Comparison of ENCODE assay signal across 8 cellular contexts in the genomic region with DNA sequence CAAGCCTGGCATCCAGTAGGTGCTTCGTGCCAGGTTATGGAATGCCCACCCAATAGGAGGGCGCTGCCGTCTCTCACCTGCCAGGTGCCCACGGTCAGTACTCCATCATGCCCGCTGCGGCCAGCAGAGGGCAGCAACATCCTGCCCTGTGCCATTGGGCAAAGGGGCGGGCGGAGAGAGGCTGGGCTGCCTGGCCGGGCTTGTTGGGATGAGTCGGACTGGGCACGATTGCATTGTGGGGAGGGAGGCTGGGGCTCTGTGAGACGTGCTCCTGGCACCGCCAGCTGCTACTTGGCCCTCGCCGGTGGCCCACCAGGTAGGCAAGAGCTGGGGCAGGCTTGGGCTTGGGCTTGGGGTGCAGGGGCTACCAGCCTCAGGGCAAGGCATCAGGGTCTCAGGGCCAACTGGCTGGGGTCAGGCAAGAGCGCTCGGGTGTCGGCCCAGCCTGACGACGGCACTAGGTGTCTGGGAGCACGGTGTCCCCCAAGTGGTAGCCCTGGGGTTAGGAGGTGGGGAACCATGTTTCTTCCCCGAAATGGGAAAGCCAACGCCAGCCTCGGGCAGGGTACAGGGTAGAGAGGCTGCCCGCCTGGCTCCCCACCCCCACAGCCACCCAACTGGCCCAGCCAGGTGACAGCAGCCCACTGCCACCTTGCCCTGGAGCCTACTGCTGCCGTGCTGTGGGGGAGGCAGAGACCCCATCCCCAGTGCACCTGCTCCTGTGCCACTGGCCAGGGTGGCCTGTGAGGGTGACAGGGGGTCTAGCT. TPM values are rescaled to one million over a fixed set of nuclear protein-coding genes. Genes with fewer than 3 reads are reported as not detected.
DNase-seq lines count a peak whose midpoint lies in the region; ATAC-seq and TF ChIP-seq lines count a peak whose summit lies in the region.

Gene PLXNB3 (plus strand): TSS at position 261 of the 767 bp plus-strand sequence. CDS start 1,287 bp downstream, outside the sequence.

- CTCF ChIA-PET in mammary epithelial cell (lab: Charles Lee; ENCODE audit: low non-redundant PET): no interaction called here

- peaks cover 30% of the 10 kb centered on the region for H3K4me1 ChIP-seq in mammary epithelial cell (ENCODE audit: insufficient read depth, low read length)

- no peaks in the 10 kb centered on the region for H3K9me3 ChIP-seq in mammary epithelial cell (replicated peaks; ENCODE audit: insufficient read depth, low read length)

- dilution Hi-C loops in mammary epithelial cell (cut with HindIII; ENCODE audit: low sequenced_read_pairs): no loop called here

- no peaks in the 10 kb centered on the region for H3K27me3 ChIP-seq in mammary epithelial cell (ENCODE audit: insufficient read depth, low read length)

- peak within 1 kb of the TSS; percentile 77 for H2AFZ ChIP-seq in mammary epithelial cell (ENCODE audit: low read depth, low read length)

- ATAC-seq in GM21786 (IDR thresholded peaks at IDR 0.05; ENCODE audit: unreplicated experiment) (peak; percentile 78), HG03439 (IDR thresholded peaks at IDR 0.05; ENCODE audit: unreplicated experiment) (no peak)

- no TSS peak for BruUV-seq in mammary epithelial cell (replicated peaks; lab: Mats Ljungman, UMichigan)

- H3K4me3 ChIP-seq in mammary epithelial cell (replicated peaks in 1 of 3; ENCODE audit: insufficient read depth in 1 of 3, low read depth in 2 of 3, low read length in 3 of 3): peak within 1 kb of the TSS; percentile 25 to 68 (median 66)

- WGBS in mammary epithelial cell (ENCODE audit: low coverage, missing lambda C conversion rate): 29% methylated on average over 4 of the region's 26 CpGs

- no peak within 1 kb of the TSS for H3K27ac ChIP-seq in mammary epithelial cell (ENCODE audit: insufficient read depth, low read depth, low read length)

- H3K4me2 ChIP-seq in mammary epithelial cell (ENCODE audit: insufficient read depth, low read depth, low read length): peak within 1 kb of the TSS; percentile 94

- H3K9ac ChIP-seq in mammary epithelial cell (ENCODE audit: insufficient read depth, low read length): no peak within 1 kb of the TSS

- DNase-seq in CD1c-positive myeloid dendritic cell (ENCODE audit: extremely low spot score) (peak; percentile 74), NCI-H2107 (lab: John Stamatoyannopoulos, UW) (peak; percentile 81), mammary epithelial cell (peak; percentile 76), islet precursor cell (peak; percentile 82)
- DNase-seq in activated CD4-positive, CD25-positive, alpha-beta regulatory T cell (lab: John Stamatoyannopoulos, UW): peak; percentile 39 to 62 (median 50)
- DNase-seq in stimulated activated CD4-positive, alpha-beta T cell treated with anti-CD3 and anti-CD28 coated beads, Interleukin-15, amount 100 ng/mL, for 1 hour (ENCODE audit: low read depth in 1 of 2, low spot score in 1 of 2): peak; percentile 51 to 60

- H3K79me2 ChIP-seq in mammary epithelial cell (ENCODE audit: insufficient read depth, low read length): peaks cover 15% of the 10 kb centered on the region

- TF ChIP-seq CTCF in mammary epithelial cell (conservative IDR thresholded peaks at IDR 0.05 in 1 of 2, IDR thresholded peaks at IDR 0.05 in 1 of 2; ENCODE audit: extremely low read depth in 1 of 2, insufficient read depth in 1 of 2, low read depth in 1 of 2, low read length in 2 of 2): peak; percentile 72 to 86

- intact Hi-C loops in mammary epithelial cell (cut with micrococcal nuclease): loop anchor here (1.0 kb wide), 4 partner anchors 120 to 287 kb away; no protein-coding TSS in a partner anchor

- H3K36me3 ChIP-seq in mammary epithelial cell (ENCODE audit: insufficient read depth, low read length): no peaks in the 10 kb centered on the region

- in situ Hi-C loops in mammary epithelial cell (cut with MboI; ENCODE audit: low sequenced_read_pairs in 2 of 2): loop anchor here in 1 of 2 donors (25.0 kb wide), 1 partner anchor 198 kb away; the partner anchor contains the start of genes HCFC1 and TMEM187

- H4K20me1 ChIP-seq in mammary epithelial cell (ENCODE audit: insufficient read depth, low read length): no peaks in the 10 kb centered on the region

RNA-seq across cellular contexts. Expression of gene PLXNB3, which starts in this region (rescaled TPM):
- 10 to 100 TPM; 15.2 to 24.6 TPM for total RNA-seq in mammary epithelial cell
- 12.0 TPM for polyA plus RNA-seq in mammary epithelial cell
- 3.6 TPM for polyA minus RNA-seq in mammary epithelial cell
